ENCODE assay signal across 11 cellular contexts in the genomic region with DNA sequence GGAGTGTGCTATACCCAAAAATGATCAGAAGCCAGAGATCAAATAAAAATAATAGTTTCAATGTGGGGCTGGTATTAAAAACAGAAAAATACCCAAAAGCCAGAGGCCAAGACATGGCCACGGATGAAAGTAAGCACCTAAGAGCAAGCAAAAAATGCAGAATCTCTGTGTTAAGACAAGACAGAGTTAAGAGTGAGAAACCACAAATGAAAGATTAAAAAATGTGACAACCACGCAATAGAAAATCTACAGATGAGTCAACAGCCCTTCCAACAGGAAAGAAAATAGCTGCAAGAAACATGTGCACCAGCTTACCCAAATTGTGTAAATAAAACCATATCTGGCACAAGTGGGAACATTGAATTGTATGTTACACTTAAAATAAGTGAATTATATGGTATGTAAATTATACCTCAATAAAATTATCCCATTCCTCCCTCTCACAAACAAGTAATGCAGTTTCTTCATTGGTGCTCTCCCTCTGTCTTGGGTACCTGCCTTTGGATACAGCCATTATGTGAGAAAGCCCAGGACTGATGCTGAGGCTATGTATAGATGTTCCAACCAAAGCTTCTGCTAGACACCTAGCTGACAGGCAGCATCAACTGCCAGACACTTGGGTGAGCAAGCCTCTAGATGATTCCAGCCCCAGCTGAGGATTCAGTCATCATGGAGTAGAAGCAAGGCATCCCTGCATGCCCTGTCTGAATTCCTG. TPM values are rescaled to one million over a fixed set of nuclear protein-coding genes. Genes with fewer than 3 reads are reported as not detected.
DNase-seq lines count a peak whose midpoint lies in the region; ATAC-seq and TF ChIP-seq lines count a peak whose summit lies in the region.
"Had no signal": no experiment of that assay in that cellular context is flagged by ENCODE, and none has a peak within 500 bp of the region (broad histone marks: within the 10 kb centered on the region; RNA-seq: fewer than 3 reads in every experiment).

No MANE protein-coding gene starts in this region.

- H3K4me1 ChIP-seq in endodermal cell (ENCODE audit: control insufficient read depth, insufficient read depth, low read length), result no peaks in the 10 kb centered on the region

- no peaks in the 10 kb centered on the region for H3K4me1 Mint-ChIP-seq in endodermal cell
- H3K4me1 Mint-ChIP-seq: IgD-negative memory B cell had no signal

- no peak overlapping the region for H3K27ac ChIP-seq in endodermal cell (ENCODE audit: low read depth, low read length)
- H3K27ac ChIP-seq: adrenal gland, WERI-Rb-1 had no signal

- no peaks in the 10 kb centered on the region for H3K27me3 Mint-ChIP-seq in endodermal cell (ENCODE audit: insufficient read depth)
- H3K27me3 Mint-ChIP-seq: IgD-negative memory B cell had no signal

- H3K4me3 Mint-ChIP-seq in endodermal cell, result no peak overlapping the region
- H3K4me3 Mint-ChIP-seq: IgD-negative memory B cell had no signal

- H3K4me3 ChIP-seq in endodermal cell (ENCODE audit: low read length), result no peak overlapping the region
- H3K4me3 ChIP-seq: adrenal gland had no signal

- no peak overlapping the region for H3K27ac Mint-ChIP-seq in endodermal cell
- H3K27ac Mint-ChIP-seq: IgD-negative memory B cell had no signal

- 87 to 90% methylated on average over 1 to 2 of the region's 2 CpGs for WGBS in endodermal cell (ENCODE audit: insufficient coverage in 1 of 2, insufficient read length in 1 of 2), 2 experiments

- peak; percentile 79 for ATAC-seq in GM18858 (IDR thresholded peaks at IDR 0.05; ENCODE audit: unreplicated experiment)
- ATAC-seq in GM21381 (IDR thresholded peaks at IDR 0.05; ENCODE audit: unreplicated experiment), result peak; percentile 58
- ATAC-seq in HG03064 (IDR thresholded peaks at IDR 0.05; ENCODE audit: low read depth, unreplicated experiment), result peak; percentile 62

- H3K9me3 Mint-ChIP-seq in endodermal cell, result no peaks in the 10 kb centered on the region
- H3K9me3 Mint-ChIP-seq: IgD-negative memory B cell had no signal

- H3K9ac ChIP-seq in endodermal cell (ENCODE audit: extremely low read depth, low read length, poor library complexity, severe bottlenecking), result no peak overlapping the region

- no peaks in the 10 kb centered on the region for H3K36me3 ChIP-seq in endodermal cell (ENCODE audit: control insufficient read depth, insufficient read depth, low read length)
- H3K36me3 ChIP-seq: adrenal gland, WERI-Rb-1 had no signal

- no peak for TF ChIP-seq CTCF in endodermal cell (conservative IDR thresholded peaks at IDR 0.05)

- no peaks in the 10 kb centered on the region for H3K27me3 ChIP-seq in endodermal cell (ENCODE audit: control insufficient read depth, insufficient read depth, low read length, poor library complexity, severe bottlenecking)
- H3K27me3 ChIP-seq: adrenal gland had no signal

- H3K9me3 ChIP-seq in endodermal cell (ENCODE audit: control insufficient read depth, low read length), result no peaks in the 10 kb centered on the region
- H3K9me3 ChIP-seq: adrenal gland had no signal

- H3K36me3 Mint-ChIP-seq in endodermal cell (ENCODE audit: low read depth), result no peaks in the 10 kb centered on the region
- H3K36me3 Mint-ChIP-seq: IgD-negative memory B cell had no signal

- DNase-seq in astrocyte of the hippocampus (ENCODE audit: low read depth, low spot score) (peak; percentile 8), endodermal cell (no peak), hippocampal formation (lab: John Stamatoyannopoulos, UW) (no peak), NCI-H345 (lab: John Stamatoyannopoulos, UW) (no peak), 8988T (no peak)
- DNase-seq: adrenal gland, WERI-Rb-1 had no signal

RNA-seq across cellular contexts. Expression of a gene that starts 55.3 kb away (rescaled TPM):
- 10 to 100 TPM; 18.8 to 24.4 TPM for total RNA-seq in endodermal cell
- polyA plus RNA-seq in endodermal cell (2013, experiment 1 of 2), result 29.4 TPM
- polyA plus RNA-seq in endodermal cell (2013, experiment 2 of 2), result 29.2 TPM
